In the genomic region with DNA sequence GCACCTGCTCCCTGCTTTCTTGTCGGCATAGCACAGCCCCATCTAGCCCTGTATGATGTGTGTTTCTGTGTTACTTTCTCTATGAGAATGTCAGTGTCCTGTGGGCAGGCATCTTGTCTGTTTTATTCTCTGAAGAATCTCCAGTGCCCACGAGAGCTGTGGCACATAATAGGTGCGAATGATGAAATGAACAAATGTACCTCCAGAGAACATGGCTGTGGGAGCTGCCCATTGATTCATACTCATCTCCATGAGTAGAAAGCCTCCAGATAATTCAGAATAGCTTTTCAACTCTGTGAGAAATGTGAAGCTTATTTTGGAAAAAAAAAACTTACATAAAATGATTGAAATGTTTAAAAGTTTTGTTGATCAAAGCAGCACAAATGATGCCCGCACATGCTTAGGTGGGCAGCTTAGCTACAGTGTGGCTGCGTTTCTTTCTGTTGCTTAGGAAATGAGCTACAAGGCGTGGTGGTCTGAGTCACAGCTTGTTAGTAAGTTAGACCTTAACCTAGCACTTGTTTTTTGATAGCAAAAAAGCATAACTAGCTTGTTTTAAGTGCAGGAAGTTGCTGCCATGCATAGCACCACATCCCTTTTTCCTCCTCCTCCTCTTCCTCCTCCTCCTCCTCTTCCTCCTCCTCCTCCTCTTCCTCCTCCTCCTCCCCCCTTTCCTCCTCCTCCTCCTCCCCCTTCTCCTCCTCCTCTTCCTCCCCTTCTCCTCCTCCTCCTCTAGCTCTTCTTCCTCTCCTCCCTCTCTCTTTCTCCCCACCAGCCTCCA, we compare ENCODE assay signal across 17 cellular contexts.
"Had no signal": no experiment of that assay in that cellular context is flagged by ENCODE, and none has a peak within 500 bp of the region (broad histone marks: within the 10 kb centered on the region; RNA-seq: fewer than 3 reads in every experiment).

No MANE protein-coding gene starts in this region.

- H3K9me3 ChIP-seq: adrenal gland, esophagus squamous epithelium, prostate gland, stomach had no signal

- ATAC-seq: activated CD4-positive, CD25-positive, alpha-beta regulatory T cell treated with anti-CD3 and anti-CD28 coated beads, Interleukin-2, amount 50 U/mL, for 24 hours; left colon; right cardiac atrium; stimulated activated effector memory CD8-positive, alpha-beta T cell treated with anti-CD3 and anti-CD28 coated beads, Interleukin-12 subunit alpha, Interleukin-12 subunit beta, amount 100 ng/mL, for 72 hours had no signal

- H3K4me3 ChIP-seq: adrenal gland, esophagus squamous epithelium, lung, prostate gland, stomach had no signal

- DNase-seq: activated CD4-positive, alpha-beta T cell treated with anti-CD3 and anti-CD28 coated beads, Interleukin-2, amount 50 U/mL, for 1 hour; activated gamma-delta T cell treated with Interleukin-2 at 50 U/mL for 16 hours; adrenal gland; cerebellar nuclear complex; effector CD8-positive, alpha-beta T cell; esophagus squamous epithelium; left colon; occipital lobe; right cardiac atrium; small intestine; stimulated activated CD4-positive, alpha-beta T cell treated with anti-CD3 and anti-CD28 coated beads, Interleukin-4, amount 100 ng/mL, for 24 hours; stomach; T1000 had no signal

- H3K36me3 ChIP-seq: adrenal gland, esophagus squamous epithelium, prostate gland, stomach had no signal

- H3K4me1 ChIP-seq: adrenal gland, prostate gland, stomach had no signal

- H3K27ac ChIP-seq: adrenal gland, esophagus squamous epithelium, prostate gland, stomach had no signal
